1 cellular context compared by ENCODE assay signal in the genomic region with DNA sequence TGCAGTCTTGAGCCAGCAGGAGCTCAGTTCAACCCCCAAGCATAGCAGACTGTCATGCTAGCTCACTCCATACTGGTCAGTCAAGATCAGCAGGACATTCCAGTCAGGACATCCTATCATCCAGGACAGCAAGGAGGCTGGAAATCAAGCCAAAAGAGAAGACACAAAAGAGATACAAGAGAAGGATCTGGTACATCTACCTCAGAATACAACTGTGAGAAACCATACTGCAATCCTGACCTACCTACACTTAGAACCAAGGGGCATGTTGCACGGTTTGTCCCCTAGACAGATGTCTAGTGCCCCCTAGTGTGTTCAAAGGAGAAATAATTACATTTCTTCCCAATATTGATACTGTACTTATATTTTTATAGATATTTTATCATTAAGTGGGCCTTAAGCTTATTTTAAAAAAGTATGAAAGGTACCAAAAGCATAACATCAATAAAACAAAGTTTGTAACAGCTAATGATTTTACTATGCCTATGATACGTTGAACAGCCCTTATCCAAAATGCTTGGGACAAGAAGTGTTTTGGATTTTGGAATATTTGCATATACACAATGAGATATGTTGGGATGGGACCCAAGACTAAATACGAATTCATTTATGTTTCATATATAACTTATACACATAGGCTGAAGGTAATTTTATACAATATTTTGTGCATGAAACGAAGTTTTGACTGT.
TF ChIP-seq lines count a peak whose summit lies in the region.

No MANE protein-coding gene starts in this region.

TF ChIP-seq in endothelial cell of umbilical vein, 7 proteins besides CTCF, POLR2A, EP300 and RAD21 (continued from another document):
- TF ChIP-seq JUN (IDR thresholded peaks at IDR 0.05; ENCODE audit: borderline replicate concordance, insufficient read depth, insufficient read length, low read depth) (no peak), EZH2 (IDR thresholded peaks at IDR 0.05; ENCODE audit: borderline replicate concordance, low read depth, low read length, severe bottlenecking) (no peak)
